Comparison of ENCODE assay signal across 14 cellular contexts in the genomic region with DNA sequence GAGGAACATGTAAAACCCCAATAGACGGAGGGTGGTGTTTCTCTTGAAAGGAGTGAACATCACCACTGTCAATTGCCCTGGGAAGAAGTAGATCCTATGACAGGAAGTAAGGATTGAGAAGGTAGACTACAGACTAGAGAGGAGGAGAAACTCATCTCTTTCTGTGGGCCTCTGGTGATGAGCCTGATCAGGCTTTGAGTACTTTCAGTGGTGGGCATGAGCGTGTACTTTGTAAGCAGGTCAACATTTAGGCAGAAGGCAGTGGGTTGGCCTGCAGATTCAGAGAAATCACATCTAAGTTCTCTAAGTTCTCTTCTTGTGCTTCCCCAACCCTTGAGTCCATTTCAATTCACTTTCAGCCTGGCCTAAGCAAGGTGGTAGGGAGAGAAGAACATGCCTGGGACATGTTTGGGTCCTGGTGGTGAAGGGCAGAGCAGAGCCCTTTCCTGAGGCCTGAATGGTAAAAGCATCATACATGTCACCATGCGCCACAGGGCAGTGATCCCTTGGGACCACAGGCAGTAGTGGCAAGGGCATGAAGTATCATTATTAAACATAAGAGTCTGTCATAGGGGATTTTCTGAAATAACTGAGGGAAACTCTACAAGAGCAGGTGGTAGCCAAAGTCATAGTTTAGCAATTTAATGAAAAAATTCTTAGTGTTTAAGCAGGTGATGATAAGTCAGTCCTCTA. TPM values are rescaled to one million over a fixed set of nuclear protein-coding genes. Genes with fewer than 3 reads are reported as not detected.
A peak's percentile ranks its signal among the peaks of the same experiment; 100 is the strongest.
DNase-seq lines count a peak whose midpoint lies in the region; ATAC-seq and TF ChIP-seq lines count a peak whose summit lies in the region.
"Had no signal": no experiment of that assay in that cellular context is flagged by ENCODE, and none has a peak within 500 bp of the region (broad histone marks: within the 10 kb centered on the region; RNA-seq: fewer than 3 reads in every experiment).

No MANE protein-coding gene starts in this region.

- H3K4me1 ChIP-seq in PC-9 (replicated peaks; ENCODE audit: insufficient read depth) (no peaks in the 10 kb centered on the region), BE2C (no peaks in the 10 kb centered on the region)
- H3K4me1 ChIP-seq: foreskin keratinocyte had no signal

- H3F3A ChIP-seq in PC-9 (ENCODE audit: insufficient read depth, low read depth) = no peaks in the 10 kb centered on the region

- H3K27ac ChIP-seq in PC-9 = no peak overlapping the region
- H3K27ac ChIP-seq: foreskin keratinocyte had no signal

- no peak overlapping the region for H3K4me3 ChIP-seq in PC-9
- H3K4me3 ChIP-seq in BE2C (ENCODE audit: low read depth, low read length) = no peak overlapping the region

- peaks cover 6% of the 10 kb centered on the region for H3K27me3 Mint-ChIP-seq in activated T-helper 17 cell treated with anti-CD3 and anti-CD28 coated beads, Interleukin-2, amount 50 U/mL, for 72 hours

- H3K4me2 ChIP-seq in PC-9 = no peak overlapping the region

- intact Hi-C loops in PC-9 (cut with micrococcal nuclease; ENCODE audit: unreplicated experiment) = no loop called here

- H3K9me2 ChIP-seq in PC-9 (ENCODE audit: insufficient read depth) = no peaks in the 10 kb centered on the region

- H3K27me3 ChIP-seq in PC-9 (ENCODE audit: insufficient read depth, low read depth) (no peaks in the 10 kb centered on the region), BE2C (no peaks in the 10 kb centered on the region)
- H3K27me3 ChIP-seq: foreskin keratinocyte had no signal

- H3K4me3 Mint-ChIP-seq in activated T-helper 17 cell treated with anti-CD3 and anti-CD28 coated beads, Interleukin-2, amount 50 U/mL, for 72 hours = no peak overlapping the region
- H3K4me3 Mint-ChIP-seq: CD8-positive, alpha-beta T cell; natural killer cell had no signal

- no TSS peak for BruUV-seq in PC-9 (replicated peaks; lab: Mats Ljungman, UMichigan)

- CTCF ChIA-PET in PC-9 (lab: Charles Lee) = no interaction called here

- no peaks in the 10 kb centered on the region for H3K9me3 ChIP-seq in PC-9 (ENCODE audit: insufficient read depth, low read depth)
- no peaks in the 10 kb centered on the region for H3K9me3 ChIP-seq in BE2C

- H3K9me3 Mint-ChIP-seq in activated T-helper 17 cell treated with anti-CD3 and anti-CD28 coated beads, Interleukin-2, amount 50 U/mL, for 72 hours = no peaks in the 10 kb centered on the region
- H3K9me3 Mint-ChIP-seq: natural killer cell had no signal

- DNase-seq in PC-9 (no peak), BE2C (no peak), GM19240 (ENCODE audit: insufficient read length, low spot score) (no peak)
- DNase-seq: CD8-positive, alpha-beta T cell; cortex of kidney; foreskin keratinocyte; HCEC 1CT; natural killer cell had no signal

- ATAC-seq in GM18508 (IDR thresholded peaks at IDR 0.05; ENCODE audit: insufficient read depth, unreplicated experiment) (peak; percentile 67), GM19324 (IDR thresholded peaks at IDR 0.05; ENCODE audit: low FRiP score, unreplicated experiment) (peak; percentile 77), HG02870 (IDR thresholded peaks at IDR 0.05; ENCODE audit: unreplicated experiment) (peak; percentile 51), GM18519 (IDR thresholded peaks at IDR 0.05; ENCODE audit: low FRiP score, unreplicated experiment) (no peak)
- ATAC-seq in activated T-helper 17 cell treated with anti-CD3 and anti-CD28 coated beads, Interleukin-2, amount 50 U/mL, for 72 hours (replicated peaks) = peak; percentile 28
- ATAC-seq: CD8-positive, alpha-beta T cell; foreskin keratinocyte; natural killer cell had no signal

- H3K4me1 Mint-ChIP-seq in activated T-helper 17 cell treated with anti-CD3 and anti-CD28 coated beads, Interleukin-2, amount 50 U/mL, for 72 hours = no peaks in the 10 kb centered on the region
- H3K4me1 Mint-ChIP-seq: natural killer cell had no signal

- TF ChIP-seq CTCF in PC-9 (conservative IDR thresholded peaks at IDR 0.05) = no peak
- TF ChIP-seq CTCF in BE2C (IDR thresholded peaks at IDR 0.05; ENCODE audit: low read depth, low read length) = no peak

- H3K36me3 ChIP-seq in PC-9 (ENCODE audit: low read depth) (no peaks in the 10 kb centered on the region), BE2C (no peaks in the 10 kb centered on the region)

- no peaks in the 10 kb centered on the region for H3K79me2 ChIP-seq in PC-9 (ENCODE audit: low read depth)

- no peak overlapping the region for H3K27ac Mint-ChIP-seq in activated T-helper 17 cell treated with anti-CD3 and anti-CD28 coated beads, Interleukin-2, amount 50 U/mL, for 72 hours
- H3K27ac Mint-ChIP-seq: CD8-positive, alpha-beta T cell; natural killer cell had no signal

- POLR2A ChIA-PET in PC-9 (lab: Charles Lee; ENCODE audit: unreplicated experiment) = no interaction called here

- H4K20me1 ChIP-seq in PC-9 (ENCODE audit: insufficient read depth) = no peaks in the 10 kb centered on the region

- no peak overlapping the region for H2AFZ ChIP-seq in PC-9

- H3K36me3 Mint-ChIP-seq in activated T-helper 17 cell treated with anti-CD3 and anti-CD28 coated beads, Interleukin-2, amount 50 U/mL, for 72 hours (ENCODE audit: low read depth) = no peaks in the 10 kb centered on the region
- H3K36me3 Mint-ChIP-seq: CD8-positive, alpha-beta T cell; natural killer cell had no signal

RNA-seq across cellular contexts. Expression of a gene that starts 56.4 kb away (rescaled TPM):
- total RNA-seq in activated T-helper 17 cell treated with anti-CD3 and anti-CD28 coated beads, Interleukin-2, amount 50 U/mL, for 72 hours = not detected
- total RNA-seq in PC-9 (2021) = 3.9 and 6.7 TPM in 2 replicates
- polyA plus RNA-seq in BE2C (2012; ENCODE audit: insufficient read depth, insufficient read length, low read depth) = not detected
- total RNA-seq: activated CD8-positive, alpha-beta memory T cell treated with anti-CD3 and anti-CD28 coated beads for 36 hours; CD8-positive, alpha-beta T cell; foreskin keratinocyte; natural killer cell had no signal
